ENCODE assay signal across 1 cellular context in the genomic region with DNA sequence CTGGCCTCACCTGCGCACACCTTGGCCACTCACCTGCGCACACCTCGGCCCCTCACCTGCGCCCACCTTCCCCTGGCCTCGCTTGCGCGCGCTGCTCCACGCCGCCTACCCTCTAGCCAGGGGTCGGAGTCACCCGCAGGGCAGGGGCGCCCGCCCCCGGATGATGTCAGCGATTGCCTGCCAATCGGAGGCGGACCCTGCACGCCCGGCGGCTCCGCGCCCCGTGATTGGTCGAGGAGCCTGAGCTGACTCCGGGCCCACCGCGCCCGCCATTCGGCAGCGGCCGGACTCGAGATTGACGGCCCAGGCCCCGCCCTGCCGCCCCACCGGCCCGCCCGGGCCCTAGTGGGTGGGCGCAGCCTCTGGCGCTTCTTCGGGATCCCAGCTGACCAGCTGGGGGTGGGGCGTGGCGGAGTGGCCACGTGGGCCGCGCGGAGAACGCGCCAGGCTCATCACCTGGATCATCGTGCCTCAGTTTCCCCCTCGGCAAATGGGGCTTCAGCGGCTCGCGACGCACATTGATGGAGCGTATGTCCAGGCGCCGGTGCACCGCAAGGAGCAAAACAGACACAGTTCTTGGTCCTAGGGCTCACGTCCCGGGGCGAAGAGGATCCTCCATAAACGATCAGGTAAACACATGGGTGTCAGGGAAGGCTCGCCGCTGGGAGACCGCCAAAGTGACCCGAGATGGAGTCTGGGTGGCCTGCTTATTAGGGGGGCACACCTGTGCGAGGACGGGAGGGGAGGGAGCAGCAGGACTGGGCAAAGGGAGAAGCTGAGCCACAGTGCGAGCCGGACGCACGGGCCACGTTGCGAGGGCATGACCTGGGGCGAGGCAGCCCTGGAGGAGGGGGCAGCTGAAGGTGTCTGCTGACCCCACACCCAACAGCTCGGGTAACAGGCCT.
TF ChIP-seq lines count a peak whose summit lies in the region.

Gene DHCR7 (minus strand): TSS at position 137 of the 905 bp plus-strand sequence. CDS start 3,441 bp downstream, outside the sequence.

TF ChIP-seq in HepG2, 621 proteins besides CTCF, POLR2A, EP300 and RAD21 (continued from another document and continues in another):
- TF ChIP-seq, protein P1, sequence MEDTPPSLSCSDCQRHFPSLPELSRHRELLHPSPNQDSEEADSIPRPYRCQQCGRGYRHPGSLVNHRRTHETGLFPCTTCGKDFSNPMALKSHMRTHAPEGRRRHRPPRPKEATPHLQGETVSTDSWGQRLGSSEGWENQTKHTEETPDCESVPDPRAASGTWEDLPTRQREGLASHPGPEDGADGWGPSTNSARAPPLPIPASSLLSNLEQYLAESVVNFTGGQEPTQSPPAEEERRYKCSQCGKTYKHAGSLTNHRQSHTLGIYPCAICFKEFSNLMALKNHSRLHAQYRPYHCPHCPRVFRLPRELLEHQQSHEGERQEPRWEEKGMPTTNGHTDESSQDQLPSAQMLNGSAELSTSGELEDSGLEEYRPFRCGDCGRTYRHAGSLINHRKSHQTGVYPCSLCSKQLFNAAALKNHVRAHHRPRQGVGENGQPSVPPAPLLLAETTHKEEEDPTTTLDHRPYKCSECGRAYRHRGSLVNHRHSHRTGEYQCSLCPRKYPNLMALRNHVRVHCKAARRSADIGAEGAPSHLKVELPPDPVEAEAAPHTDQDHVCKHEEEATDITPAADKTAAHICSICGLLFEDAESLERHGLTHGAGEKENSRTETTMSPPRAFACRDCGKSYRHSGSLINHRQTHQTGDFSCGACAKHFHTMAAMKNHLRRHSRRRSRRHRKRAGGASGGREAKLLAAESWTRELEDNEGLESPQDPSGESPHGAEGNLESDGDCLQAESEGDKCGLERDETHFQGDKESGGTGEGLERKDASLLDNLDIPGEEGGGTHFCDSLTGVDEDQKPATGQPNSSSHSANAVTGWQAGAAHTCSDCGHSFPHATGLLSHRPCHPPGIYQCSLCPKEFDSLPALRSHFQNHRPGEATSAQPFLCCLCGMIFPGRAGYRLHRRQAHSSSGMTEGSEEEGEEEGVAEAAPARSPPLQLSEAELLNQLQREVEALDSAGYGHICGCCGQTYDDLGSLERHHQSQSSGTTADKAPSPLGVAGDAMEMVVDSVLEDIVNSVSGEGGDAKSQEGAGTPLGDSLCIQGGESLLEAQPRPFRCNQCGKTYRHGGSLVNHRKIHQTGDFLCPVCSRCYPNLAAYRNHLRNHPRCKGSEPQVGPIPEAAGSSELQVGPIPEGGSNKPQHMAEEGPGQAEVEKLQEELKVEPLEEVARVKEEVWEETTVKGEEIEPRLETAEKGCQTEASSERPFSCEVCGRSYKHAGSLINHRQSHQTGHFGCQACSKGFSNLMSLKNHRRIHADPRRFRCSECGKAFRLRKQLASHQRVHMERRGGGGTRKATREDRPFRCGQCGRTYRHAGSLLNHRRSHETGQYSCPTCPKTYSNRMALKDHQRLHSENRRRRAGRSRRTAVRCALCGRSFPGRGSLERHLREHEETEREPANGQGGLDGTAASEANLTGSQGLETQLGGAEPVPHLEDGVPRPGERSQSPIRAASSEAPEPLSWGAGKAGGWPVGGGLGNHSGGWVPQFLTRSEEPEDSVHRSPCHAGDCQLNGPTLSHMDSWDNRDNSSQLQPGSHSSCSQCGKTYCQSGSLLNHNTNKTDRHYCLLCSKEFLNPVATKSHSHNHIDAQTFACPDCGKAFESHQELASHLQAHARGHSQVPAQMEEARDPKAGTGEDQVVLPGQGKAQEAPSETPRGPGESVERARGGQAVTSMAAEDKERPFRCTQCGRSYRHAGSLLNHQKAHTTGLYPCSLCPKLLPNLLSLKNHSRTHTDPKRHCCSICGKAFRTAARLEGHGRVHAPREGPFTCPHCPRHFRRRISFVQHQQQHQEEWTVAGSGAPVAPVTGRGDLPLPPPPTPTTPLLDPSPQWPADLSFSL (CRISPR knock-in tag; IDR thresholded peaks at IDR 0.05), result no peak
- TF ChIP-seq ZNF354B (CRISPR knock-in tag; IDR thresholded peaks at IDR 0.05), result no peak
- TF ChIP-seq RFX1 (IDR thresholded peaks at IDR 0.05), result no peak
- TF ChIP-seq RERE (CRISPR knock-in tag; IDR thresholded peaks at IDR 0.05; ENCODE audit: low read depth), result no peak
- TF ChIP-seq ZNF160 (CRISPR knock-in tag; IDR thresholded peaks at IDR 0.05), result no peak
- TF ChIP-seq ZNF737 (CRISPR knock-in tag; IDR thresholded peaks at IDR 0.05; ENCODE audit: borderline replicate concordance), result 0 out of 2 replicates have a peak, but pooled peaks have one; percentile 78
- TF ChIP-seq, protein P2, sequence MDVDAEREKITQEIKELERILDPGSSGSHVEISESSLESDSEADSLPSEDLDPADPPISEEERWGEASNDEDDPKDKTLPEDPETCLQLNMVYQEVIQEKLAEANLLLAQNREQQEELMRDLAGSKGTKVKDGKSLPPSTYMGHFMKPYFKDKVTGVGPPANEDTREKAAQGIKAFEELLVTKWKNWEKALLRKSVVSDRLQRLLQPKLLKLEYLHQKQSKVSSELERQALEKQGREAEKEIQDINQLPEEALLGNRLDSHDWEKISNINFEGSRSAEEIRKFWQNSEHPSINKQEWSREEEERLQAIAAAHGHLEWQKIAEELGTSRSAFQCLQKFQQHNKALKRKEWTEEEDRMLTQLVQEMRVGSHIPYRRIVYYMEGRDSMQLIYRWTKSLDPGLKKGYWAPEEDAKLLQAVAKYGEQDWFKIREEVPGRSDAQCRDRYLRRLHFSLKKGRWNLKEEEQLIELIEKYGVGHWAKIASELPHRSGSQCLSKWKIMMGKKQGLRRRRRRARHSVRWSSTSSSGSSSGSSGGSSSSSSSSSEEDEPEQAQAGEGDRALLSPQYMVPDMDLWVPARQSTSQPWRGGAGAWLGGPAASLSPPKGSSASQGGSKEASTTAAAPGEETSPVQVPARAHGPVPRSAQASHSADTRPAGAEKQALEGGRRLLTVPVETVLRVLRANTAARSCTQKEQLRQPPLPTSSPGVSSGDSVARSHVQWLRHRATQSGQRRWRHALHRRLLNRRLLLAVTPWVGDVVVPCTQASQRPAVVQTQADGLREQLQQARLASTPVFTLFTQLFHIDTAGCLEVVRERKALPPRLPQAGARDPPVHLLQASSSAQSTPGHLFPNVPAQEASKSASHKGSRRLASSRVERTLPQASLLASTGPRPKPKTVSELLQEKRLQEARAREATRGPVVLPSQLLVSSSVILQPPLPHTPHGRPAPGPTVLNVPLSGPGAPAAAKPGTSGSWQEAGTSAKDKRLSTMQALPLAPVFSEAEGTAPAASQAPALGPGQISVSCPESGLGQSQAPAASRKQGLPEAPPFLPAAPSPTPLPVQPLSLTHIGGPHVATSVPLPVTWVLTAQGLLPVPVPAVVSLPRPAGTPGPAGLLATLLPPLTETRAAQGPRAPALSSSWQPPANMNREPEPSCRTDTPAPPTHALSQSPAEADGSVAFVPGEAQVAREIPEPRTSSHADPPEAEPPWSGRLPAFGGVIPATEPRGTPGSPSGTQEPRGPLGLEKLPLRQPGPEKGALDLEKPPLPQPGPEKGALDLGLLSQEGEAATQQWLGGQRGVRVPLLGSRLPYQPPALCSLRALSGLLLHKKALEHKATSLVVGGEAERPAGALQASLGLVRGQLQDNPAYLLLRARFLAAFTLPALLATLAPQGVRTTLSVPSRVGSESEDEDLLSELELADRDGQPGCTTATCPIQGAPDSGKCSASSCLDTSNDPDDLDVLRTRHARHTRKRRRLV (CRISPR knock-in tag; IDR thresholded peaks at IDR 0.05), result no peak
- TF ChIP-seq, protein P3, sequence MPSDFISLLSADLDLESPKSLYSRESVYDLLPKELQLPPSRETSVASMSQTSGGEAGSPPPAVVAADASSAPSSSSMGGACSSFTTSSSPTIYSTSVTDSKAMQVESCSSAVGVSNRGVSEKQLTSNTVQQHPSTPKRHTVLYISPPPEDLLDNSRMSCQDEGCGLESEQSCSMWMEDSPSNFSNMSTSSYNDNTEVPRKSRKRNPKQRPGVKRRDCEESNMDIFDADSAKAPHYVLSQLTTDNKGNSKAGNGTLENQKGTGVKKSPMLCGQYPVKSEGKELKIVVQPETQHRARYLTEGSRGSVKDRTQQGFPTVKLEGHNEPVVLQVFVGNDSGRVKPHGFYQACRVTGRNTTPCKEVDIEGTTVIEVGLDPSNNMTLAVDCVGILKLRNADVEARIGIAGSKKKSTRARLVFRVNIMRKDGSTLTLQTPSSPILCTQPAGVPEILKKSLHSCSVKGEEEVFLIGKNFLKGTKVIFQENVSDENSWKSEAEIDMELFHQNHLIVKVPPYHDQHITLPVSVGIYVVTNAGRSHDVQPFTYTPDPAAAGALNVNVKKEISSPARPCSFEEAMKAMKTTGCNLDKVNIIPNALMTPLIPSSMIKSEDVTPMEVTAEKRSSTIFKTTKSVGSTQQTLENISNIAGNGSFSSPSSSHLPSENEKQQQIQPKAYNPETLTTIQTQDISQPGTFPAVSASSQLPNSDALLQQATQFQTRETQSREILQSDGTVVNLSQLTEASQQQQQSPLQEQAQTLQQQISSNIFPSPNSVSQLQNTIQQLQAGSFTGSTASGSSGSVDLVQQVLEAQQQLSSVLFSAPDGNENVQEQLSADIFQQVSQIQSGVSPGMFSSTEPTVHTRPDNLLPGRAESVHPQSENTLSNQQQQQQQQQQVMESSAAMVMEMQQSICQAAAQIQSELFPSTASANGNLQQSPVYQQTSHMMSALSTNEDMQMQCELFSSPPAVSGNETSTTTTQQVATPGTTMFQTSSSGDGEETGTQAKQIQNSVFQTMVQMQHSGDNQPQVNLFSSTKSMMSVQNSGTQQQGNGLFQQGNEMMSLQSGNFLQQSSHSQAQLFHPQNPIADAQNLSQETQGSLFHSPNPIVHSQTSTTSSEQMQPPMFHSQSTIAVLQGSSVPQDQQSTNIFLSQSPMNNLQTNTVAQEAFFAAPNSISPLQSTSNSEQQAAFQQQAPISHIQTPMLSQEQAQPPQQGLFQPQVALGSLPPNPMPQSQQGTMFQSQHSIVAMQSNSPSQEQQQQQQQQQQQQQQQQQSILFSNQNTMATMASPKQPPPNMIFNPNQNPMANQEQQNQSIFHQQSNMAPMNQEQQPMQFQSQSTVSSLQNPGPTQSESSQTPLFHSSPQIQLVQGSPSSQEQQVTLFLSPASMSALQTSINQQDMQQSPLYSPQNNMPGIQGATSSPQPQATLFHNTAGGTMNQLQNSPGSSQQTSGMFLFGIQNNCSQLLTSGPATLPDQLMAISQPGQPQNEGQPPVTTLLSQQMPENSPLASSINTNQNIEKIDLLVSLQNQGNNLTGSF (CRISPR knock-in tag; IDR thresholded peaks at IDR 0.05), result no peak
- TF ChIP-seq ZNF18 (CRISPR knock-in tag; IDR thresholded peaks at IDR 0.05; ENCODE audit: insufficient replicate concordance), result peak; percentile 57
- peak; percentile 77 for TF ChIP-seq TBX2 (CRISPR knock-in tag; IDR thresholded peaks at IDR 0.05; ENCODE audit: borderline replicate concordance)
- no peak; the same call in 1 of the 2 replicates for TF ChIP-seq KDM5A (IDR thresholded peaks at IDR 0.05; ENCODE audit: borderline replicate concordance, low read length)
- TF ChIP-seq GABPA (IDR thresholded peaks at IDR 0.05; ENCODE audit: low read depth, low read length), result no peak
- TF ChIP-seq GABPA (CRISPR knock-in tag; IDR thresholded peaks at IDR 0.05; ENCODE audit: low read depth), result no peak
- peak; percentile 84; the same call in 1 of the 2 replicates for TF ChIP-seq NFKB2 (CRISPR knock-in tag; IDR thresholded peaks at IDR 0.05; ENCODE audit: borderline replicate concordance)
- TF ChIP-seq HINFP (CRISPR knock-in tag; IDR thresholded peaks at IDR 0.05; ENCODE audit: low read depth), result 0 out of 2 replicates have a peak, but pooled peaks have one; percentile 29
- peak; percentile 44; the same call in 1 of the 2 replicates for TF ChIP-seq ATF3 (CRISPR knock-in tag; IDR thresholded peaks at IDR 0.05)
